9 cellular contexts compared by ENCODE assay signal in the genomic region with DNA sequence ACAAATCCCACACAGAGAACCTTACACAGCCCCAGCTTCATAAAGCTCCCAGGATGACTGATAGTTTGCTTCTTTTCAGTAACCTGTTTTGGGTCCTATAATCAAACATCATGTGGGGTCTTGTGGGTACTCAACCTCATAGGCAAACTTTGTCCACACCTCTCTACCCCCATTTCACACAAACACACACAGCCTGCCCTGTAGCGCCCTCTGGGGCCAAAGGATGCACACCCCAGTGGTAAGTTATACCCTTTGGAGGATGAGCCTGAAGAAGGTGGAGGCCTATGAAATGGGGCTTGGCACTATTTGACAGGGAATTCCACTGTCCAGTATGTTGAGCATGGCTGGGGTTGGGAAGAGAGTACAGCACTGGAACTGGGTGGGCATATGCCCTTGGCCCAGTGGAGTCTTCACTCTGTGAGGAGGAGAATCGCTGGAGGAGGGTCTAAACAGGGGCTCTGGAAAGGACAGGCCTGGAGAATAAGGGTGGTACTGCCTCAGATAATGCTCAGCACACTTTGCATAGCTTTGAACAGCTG. TPM values are rescaled to one million over a fixed set of nuclear protein-coding genes. Genes with fewer than 3 reads are reported as not detected.
DNase-seq lines count a peak whose midpoint lies in the region; ATAC-seq and TF ChIP-seq lines count a peak whose summit lies in the region.
"Had no signal": no experiment of that assay in that cellular context is flagged by ENCODE, and none has a peak within 500 bp of the region (broad histone marks: within the 10 kb centered on the region; RNA-seq: fewer than 3 reads in every experiment).

No MANE protein-coding gene starts in this region.

- H3K36me3 ChIP-seq in DND-41 (ENCODE audit: insufficient read depth, low read length), result no peaks in the 10 kb centered on the region
- no peaks in the 10 kb centered on the region for H3K36me3 ChIP-seq in mesendoderm (ENCODE audit: control insufficient read depth, insufficient read depth, low read length)

- H3K18ac ChIP-seq in mesendoderm (ENCODE audit: low read length), result no peak overlapping the region

- WGBS in mesendoderm (ENCODE audit: extremely low coverage, insufficient coverage, low lambda C conversion rate), result no CpG with 5 or more reads among the region's 2 CpGs

- no peaks in the 10 kb centered on the region for H3K9me3 ChIP-seq in DND-41 (ENCODE audit: insufficient read depth, low read length, severe bottlenecking)

- H3K27ac ChIP-seq in DND-41 (ENCODE audit: low read length) (no peak overlapping the region), mesendoderm (ENCODE audit: low read depth, low read length) (no peak overlapping the region)

- H4K20me1 ChIP-seq in DND-41 (ENCODE audit: insufficient read depth, low read length), result no peaks in the 10 kb centered on the region

- no peak overlapping the region for H3K23ac ChIP-seq in mesendoderm (ENCODE audit: low read length)

- no peak overlapping the region for H3K4me3 Mint-ChIP-seq in activated T-cell treated with anti-CD3 and anti-CD28 coated beads, Interleukin-2, amount 50 U/mL, for 72 hours
- H3K4me3 Mint-ChIP-seq: activated B cell treated with CpG ODN at 0.5 μM for 24 hours had no signal

- no peaks in the 10 kb centered on the region for H3K36me3 Mint-ChIP-seq in activated T-cell treated with anti-CD3 and anti-CD28 coated beads, Interleukin-2, amount 50 U/mL, for 72 hours (ENCODE audit: insufficient read depth in 2 of 2)

- no peak overlapping the region for H4K8ac ChIP-seq in mesendoderm (ENCODE audit: low read depth, low read length)

- H3K79me1 ChIP-seq in mesendoderm (ENCODE audit: low read length), result no peaks in the 10 kb centered on the region

- 0 out of 3 replicates have a peak, but pooled peaks have one; percentile 58 for ATAC-seq in DND-41 (ENCODE audit: insufficient read depth, low read depth)
- peak; percentile 65 for ATAC-seq in GM21367 (IDR thresholded peaks at IDR 0.05; ENCODE audit: unreplicated experiment)
- ATAC-seq in activated T-cell treated with anti-CD3 and anti-CD28 coated beads, Interleukin-2, amount 50 U/mL, for 72 hours (replicated peaks in 1 of 2), result peak; percentile 51 to 53

- TF ChIP-seq CTCF in DND-41 (IDR thresholded peaks at IDR 0.05; ENCODE audit: borderline replicate concordance, extremely low read depth, low read length, poor library complexity, severe bottlenecking), result peak; percentile 50

- H3K27me3 ChIP-seq in DND-41 (ENCODE audit: insufficient read depth, low read length, poor library complexity), result no peaks in the 10 kb centered on the region
- H3K27me3 ChIP-seq in mesendoderm (ENCODE audit: insufficient read depth, low read length, poor library complexity), result no peaks in the 10 kb centered on the region

- no peak overlapping the region for H3K4me2 ChIP-seq in DND-41 (ENCODE audit: insufficient read depth, low read length)
- H3K4me2 ChIP-seq in mesendoderm (ENCODE audit: low read length), result no peak overlapping the region

- no peak overlapping the region for H2BK120ac ChIP-seq in mesendoderm (ENCODE audit: low read depth, low read length)

- H3K4me3 ChIP-seq in DND-41 (ENCODE audit: low read depth in 1 of 2, low read length in 2 of 2) (no peak overlapping the region), mesendoderm (ENCODE audit: low read length) (no peak overlapping the region)

- H3K27me3 Mint-ChIP-seq in activated T-cell treated with anti-CD3 and anti-CD28 coated beads, Interleukin-2, amount 50 U/mL, for 72 hours (ENCODE audit: low read depth), result no peaks in the 10 kb centered on the region

- H3K79me2 ChIP-seq in DND-41 (ENCODE audit: insufficient read depth, low read length) (no peaks in the 10 kb centered on the region), mesendoderm (ENCODE audit: control insufficient read depth, insufficient read depth, low read length) (no peaks in the 10 kb centered on the region)

- no peak overlapping the region for H3K4ac ChIP-seq in mesendoderm (ENCODE audit: low read depth, low read length)

- H2BK5ac ChIP-seq in mesendoderm (ENCODE audit: low read length), result no peak overlapping the region

- H2AFZ ChIP-seq in DND-41 (ENCODE audit: low read depth, low read length), result no peak overlapping the region

- H3K4me1 Mint-ChIP-seq in activated T-cell treated with anti-CD3 and anti-CD28 coated beads, Interleukin-2, amount 50 U/mL, for 72 hours (ENCODE audit: low read depth), result no peaks in the 10 kb centered on the region
- H3K4me1 Mint-ChIP-seq: activated B cell treated with CpG ODN at 0.5 μM for 24 hours had no signal

- H3K9me3 Mint-ChIP-seq in activated T-cell treated with anti-CD3 and anti-CD28 coated beads, Interleukin-2, amount 50 U/mL, for 72 hours, result no peaks in the 10 kb centered on the region
- H3K9me3 Mint-ChIP-seq: activated B cell treated with CpG ODN at 0.5 μM for 24 hours had no signal

- no peak overlapping the region for H3K56ac ChIP-seq in mesendoderm (ENCODE audit: low read length)

- DNase-seq in DND-41 (peak; percentile 19), mesendoderm (peak; percentile 74), NCI-H1436 (lab: John Stamatoyannopoulos, UW) (no peak), NCI-H1048 (lab: John Stamatoyannopoulos, UW) (no peak), NCI-H2171 (lab: John Stamatoyannopoulos, UW) (no peak), kidney tubule cell (ENCODE audit: low spot score) (no peak)
- peak; percentile 25 to 39 for DNase-seq in activated T-cell treated with anti-CD3 and anti-CD28 coated beads, Interleukin-2, amount 50 U/mL, for 72 hours
- DNase-seq: activated B cell treated with CpG ODN at 0.5 μM for 24 hours had no signal

- H3K4me1 ChIP-seq in DND-41 (ENCODE audit: insufficient read depth, low read length) (no peaks in the 10 kb centered on the region), mesendoderm (ENCODE audit: control insufficient read depth, low read depth, low read length) (no peaks in the 10 kb centered on the region)

- H3K27ac Mint-ChIP-seq in activated T-cell treated with anti-CD3 and anti-CD28 coated beads, Interleukin-2, amount 50 U/mL, for 72 hours, result no peak overlapping the region
- H3K27ac Mint-ChIP-seq: activated B cell treated with CpG ODN at 0.5 μM for 24 hours had no signal

- H3K9ac ChIP-seq in DND-41 (ENCODE audit: low read depth, low read length) (no peak overlapping the region), mesendoderm (ENCODE audit: low read length) (no peak overlapping the region)

- no peak overlapping the region for H4K5ac ChIP-seq in mesendoderm (ENCODE audit: low read length)

- H2BK15ac ChIP-seq in mesendoderm (replicated peaks; ENCODE audit: low read depth), result no peak overlapping the region

- H2AK5ac ChIP-seq in mesendoderm (ENCODE audit: low read length), result no peak overlapping the region

RNA-seq across cellular contexts. Expression of a gene that starts 30.5 kb away (rescaled TPM):
- total RNA-seq in activated T-cell treated with anti-CD3 and anti-CD28 coated beads, Interleukin-2, amount 50 U/mL, for 72 hours, result under 1 TPM; 0.05 to 0.14 TPM
- 0.59 TPM for polyA plus RNA-seq in mesendoderm (2013, experiment 1 of 2)
- polyA plus RNA-seq in mesendoderm (2013, experiment 2 of 2), result 0.97 TPM
- total RNA-seq: activated B cell treated with CpG ODN at 0.5 μM for 24 hours had no signal

Comparison
In these comparisons a context has a peak if more than half of its experiments do, and no peak if none do; other contexts are left out.
1. DNase-seq: peak in DND-41 (single experiment), activated T-cell treated with anti-CD3 and anti-CD28 coated beads, Interleukin-2, amount 50 U/mL, for 72 hours (2 of 2) and mesendoderm (single experiment); none in NCI-H1436 (single experiment), NCI-H1048 (single experiment), NCI-H2171 (single experiment) and kidney tubule cell (single experiment).
2. Peak in every context shown above with its lines, with median percentiles within 50 percentile points of each other: ATAC-seq.